ENCODE assay signal across 8 cellular contexts in genomic region chr16:31113420-31114124, GRCh38. TPM values are rescaled to one million over a fixed set of nuclear protein-coding genes. Genes with fewer than 3 reads are reported as not detected.
DNase-seq lines count a peak whose midpoint lies in the region; ATAC-seq and TF ChIP-seq lines count a peak whose summit lies in the region.

No MANE protein-coding gene starts in this region.

- H3K4me1 ChIP-seq in heart left ventricle (peaks cover 4 to 61% (median 36%) of the 10 kb centered on the region in 12 donors), liver (ENCODE audit: control insufficient read depth in 4 of 4, insufficient read depth in 4 of 4, low read length in 3 of 4) (peaks cover 29 to 67% (median 48%) of the 10 kb centered on the region in 4 donors)

- ATAC-seq in heart left ventricle (peak in 1 of 4 donors; percentile 30), left cardiac atrium (no peak)

- peak overlapping the region; percentile 19 for H3K4me3 Mint-ChIP-seq in activated T-helper 1 cell treated with anti-CD3 and anti-CD28 coated beads, Interleukin-12 subunit alpha, Interleukin-12 subunit beta, Interleukin-2, Interleukin-4 antibody, amounts not matched to agents 30 ng/mL and 10 ng/mL and 1 ng/mL, durations not matched to agents 14 hours and 24 hours and 36 hours
- H3K4me3 Mint-ChIP-seq in type B pancreatic cell, result peak overlapping the region; percentile 58

- TF ChIP-seq POLR2A in heart left ventricle (IDR thresholded peaks at IDR 0.05), result no peak

- H3K4me3 ChIP-seq in heart left ventricle (peak overlapping the region in 1 of 12 donors; percentile 15), liver (ENCODE audit: low read depth in 1 of 3, low read length in 3 of 3) (no peak overlapping the region)

- H3K9me3 ChIP-seq in heart left ventricle (no peaks in the 10 kb centered on the region), liver (ENCODE audit: control insufficient read depth in 4 of 4, low read length in 3 of 4) (no peaks in the 10 kb centered on the region)

- 53 to 63% (median 59%) methylated on average over 2 of the region's 2 CpGs for WGBS in heart left ventricle, 4 donors
- 26% methylated on average over 2 of the region's 2 CpGs for WGBS in liver

- no peak for TF ChIP-seq CTCF in heart left ventricle (IDR thresholded peaks at IDR 0.05)
- no peak for TF ChIP-seq CTCF in liver (IDR thresholded peaks at IDR 0.05; ENCODE audit: low read depth, low read length, missing input control)
- no peak for TF ChIP-seq CTCF in type B pancreatic cell (conservative IDR thresholded peaks at IDR 0.05)

- DNase-seq in heart left ventricle (no peak), left cardiac atrium (no peak), type B pancreatic cell (ENCODE audit: extremely low spot score, unreplicated experiment) (no peak), HCEC 1CT (no peak), GM19240 (ENCODE audit: insufficient read length, low spot score) (no peak), NCI-H1092 (lab: John Stamatoyannopoulos, UW) (no peak)
- DNase-seq in activated T-helper 1 cell treated with anti-CD3 and anti-CD28 coated beads, Interleukin-12 subunit alpha, Interleukin-12 subunit beta, Interleukin-2, Interleukin-4 antibody, amounts not matched to agents 30 ng/mL and 10 ng/mL and 1 ng/mL, durations not matched to agents 14 hours and 24 hours and 36 hours (ENCODE audit: low spot score), result no peak

- no peaks in the 10 kb centered on the region for H3K27me3 Mint-ChIP-seq in activated T-helper 1 cell treated with anti-CD3 and anti-CD28 coated beads, Interleukin-12 subunit alpha, Interleukin-12 subunit beta, Interleukin-2, Interleukin-4 antibody, amounts not matched to agents 30 ng/mL and 10 ng/mL and 1 ng/mL, durations not matched to agents 14 hours and 24 hours and 36 hours (ENCODE audit: insufficient read depth)
- no peaks in the 10 kb centered on the region for H3K27me3 Mint-ChIP-seq in type B pancreatic cell

- H3K27me3 ChIP-seq in heart left ventricle (no peaks in the 10 kb centered on the region), liver (ENCODE audit: control insufficient read depth in 4 of 4, insufficient read depth in 4 of 4, low read length in 3 of 4) (no peaks in the 10 kb centered on the region)

- peaks cover 23% of the 10 kb centered on the region for H3K36me3 Mint-ChIP-seq in activated T-helper 1 cell treated with anti-CD3 and anti-CD28 coated beads, Interleukin-12 subunit alpha, Interleukin-12 subunit beta, Interleukin-2, Interleukin-4 antibody, amounts not matched to agents 30 ng/mL and 10 ng/mL and 1 ng/mL, durations not matched to agents 14 hours and 24 hours and 36 hours (ENCODE audit: low read depth)
- H3K36me3 Mint-ChIP-seq in type B pancreatic cell, result peaks cover 11% of the 10 kb centered on the region

- no peaks in the 10 kb centered on the region for H3K9me3 Mint-ChIP-seq in activated T-helper 1 cell treated with anti-CD3 and anti-CD28 coated beads, Interleukin-12 subunit alpha, Interleukin-12 subunit beta, Interleukin-2, Interleukin-4 antibody, amounts not matched to agents 30 ng/mL and 10 ng/mL and 1 ng/mL, durations not matched to agents 14 hours and 24 hours and 36 hours
- H3K9me3 Mint-ChIP-seq in type B pancreatic cell, result no peaks in the 10 kb centered on the region

- intact Hi-C loops in heart left ventricle (cut with DNase I) (loop anchor here in 2 of 10 donors (10.0 kb wide), 1 partner anchor 331 kb away; the partner anchor contains the start of gene ZNF843 (in 2 of the 2)), left cardiac atrium (cut with DNase I) (no loop called here)
- intact Hi-C loops in activated T-helper 1 cell treated with anti-CD3 and anti-CD28 coated beads, Interleukin-12 subunit alpha, Interleukin-12 subunit beta, Interleukin-2, Interleukin-4 antibody, amounts not matched to agents 30 ng/mL and 10 ng/mL and 1 ng/mL, durations not matched to agents 14 hours and 24 hours and 36 hours (cut with micrococcal nuclease), result no loop called here

- peak overlapping the region in 1 of 2 donors; percentile 22 for H3K9ac ChIP-seq in liver (ENCODE audit: low read depth in 1 of 2, low read length in 2 of 2)

- peak overlapping the region; percentile 67 to 96 (median 82) for H3K27ac ChIP-seq in heart left ventricle
- peak overlapping the region; percentile 67 to 84 for H3K27ac ChIP-seq in liver (ENCODE audit: low read depth in 1 of 2, low read length in 2 of 2)

- peak overlapping the region; percentile 57 for H3K27ac Mint-ChIP-seq in activated T-helper 1 cell treated with anti-CD3 and anti-CD28 coated beads, Interleukin-12 subunit alpha, Interleukin-12 subunit beta, Interleukin-2, Interleukin-4 antibody, amounts not matched to agents 30 ng/mL and 10 ng/mL and 1 ng/mL, durations not matched to agents 14 hours and 24 hours and 36 hours
- H3K27ac Mint-ChIP-seq in type B pancreatic cell, result peak overlapping the region; percentile 62

- H3K36me3 ChIP-seq in heart left ventricle (peaks cover 0 to 40% (median 32%) of the 10 kb centered on the region in 9 donors), liver (ENCODE audit: control insufficient read depth in 4 of 4, insufficient read depth in 3 of 4, low read depth in 1 of 4, low read length in 3 of 4) (peaks cover 0 to 10% (median 6%) of the 10 kb centered on the region in 4 donors)

- peaks cover 23% of the 10 kb centered on the region for H3K4me1 Mint-ChIP-seq in activated T-helper 1 cell treated with anti-CD3 and anti-CD28 coated beads, Interleukin-12 subunit alpha, Interleukin-12 subunit beta, Interleukin-2, Interleukin-4 antibody, amounts not matched to agents 30 ng/mL and 10 ng/mL and 1 ng/mL, durations not matched to agents 14 hours and 24 hours and 36 hours (ENCODE audit: low read depth)
- H3K4me1 Mint-ChIP-seq in type B pancreatic cell (ENCODE audit: unreplicated experiment), result peaks cover 4% of the 10 kb centered on the region

- peak in 1 of 2 donors; percentile 11 for TF ChIP-seq RAD21 in liver (IDR thresholded peaks at IDR 0.05)

TF ChIP-seq in liver, 16 proteins besides CTCF, POLR2A, EP300 and RAD21 (continues in another document):
- TF ChIP-seq GABPA (IDR thresholded peaks at IDR 0.05 in 1 of 2, conservative IDR thresholded peaks at IDR 0.05 in 1 of 2) (peak in 1 of 2 donors; percentile 72), FOXA1 (IDR thresholded peaks at IDR 0.05) (no peak), HNF4G (IDR thresholded peaks at IDR 0.05) (no peak), EGR1 (IDR thresholded peaks at IDR 0.05; ENCODE audit: low read depth in 2 of 2) (peak in 1 of 2 donors; percentile 36), HNF4A (conservative IDR thresholded peaks at IDR 0.05) (peak; percentile 42 to 51), YY1 (IDR thresholded peaks at IDR 0.05) (no peak)

RNA-seq across cellular contexts. Expression of gene KAT8, which starts 3.9 kb away (rescaled TPM):
- 10 to 100 TPM; 52.8 to 79.8 (median 64.7) TPM for total RNA-seq in heart left ventricle
- 10 to 100 TPM; 56.7 to 83.2 TPM for polyA plus RNA-seq in heart left ventricle
- 10 to 100 TPM; 57.3 to 74.1 TPM for total RNA-seq in left cardiac atrium
- total RNA-seq in activated T-helper 1 cell treated with anti-CD3 and anti-CD28 coated beads, Interleukin-12 subunit alpha, Interleukin-12 subunit beta, Interleukin-2, Interleukin-4 antibody, amounts not matched to agents 30 ng/mL and 10 ng/mL and 1 ng/mL, durations not matched to agents 14 hours and 24 hours and 36 hours, result 55.4 and 58.2 TPM in 2 replicates
- total RNA-seq in liver, result 10 to 100 TPM; 20.9 to 37.4 TPM
- 10 to 100 TPM; 15.9 to 18.3 TPM for polyA plus RNA-seq in liver
- 54.4 and 70.3 TPM in 2 replicates for total RNA-seq in type B pancreatic cell (ENCODE audit: low replicate concordance)

RNA-seq across cellular contexts. Expression of gene BCKDK, which starts 5.4 kb away (rescaled TPM):
- total RNA-seq in heart left ventricle, result 100 to 1,000 TPM in 2 of 9 donors, 10 to 100 TPM in 7; 61.9 to 134 (median 70.0) TPM
- polyA plus RNA-seq in heart left ventricle, result 10 to 100 TPM; 42.6 to 57.4 TPM
- 10 to 100 TPM; 43.4 to 46.4 TPM for total RNA-seq in left cardiac atrium
- 43.6 and 44.8 TPM in 2 replicates for total RNA-seq in activated T-helper 1 cell treated with anti-CD3 and anti-CD28 coated beads, Interleukin-12 subunit alpha, Interleukin-12 subunit beta, Interleukin-2, Interleukin-4 antibody, amounts not matched to agents 30 ng/mL and 10 ng/mL and 1 ng/mL, durations not matched to agents 14 hours and 24 hours and 36 hours
- total RNA-seq in liver, result 10 to 100 TPM; 10.0 to 29.5 TPM
- polyA plus RNA-seq in liver, result 10 to 100 TPM; 40.2 to 41.6 TPM
- total RNA-seq in type B pancreatic cell (ENCODE audit: low replicate concordance), result 38.5 and 44.5 TPM in 2 replicates

RNA-seq across cellular contexts. Expression of gene VKORC1, which starts 19.0 kb away (rescaled TPM):
- total RNA-seq in heart left ventricle (10 to 100 TPM; 25.9 to 63.1 (median 42.0) TPM), left cardiac atrium (10 to 100 TPM; 47.1 to 53.2 TPM), liver (100 to 1,000 TPM in 1 of 2 donors, 10 to 100 TPM in 1; 29.9 to 166 TPM), type B pancreatic cell (ENCODE audit: low replicate concordance) (70.1 and 78.9 TPM in 2 replicates)
- polyA plus RNA-seq in heart left ventricle (100 to 1,000 TPM in 1 of 2 donors, 10 to 100 TPM in 1; 40.2 to 134 TPM), liver (100 to 1,000 TPM; 360 to 519 TPM)
- 47.3 and 53.0 TPM in 2 replicates for total RNA-seq in activated T-helper 1 cell treated with anti-CD3 and anti-CD28 coated beads, Interleukin-12 subunit alpha, Interleukin-12 subunit beta, Interleukin-2, Interleukin-4 antibody, amounts not matched to agents 30 ng/mL and 10 ng/mL and 1 ng/mL, durations not matched to agents 14 hours and 24 hours and 36 hours

RNA-seq across cellular contexts. Expression of gene PRSS8, which starts 22.0 kb away (rescaled TPM):
- total RNA-seq in heart left ventricle, result under 1 TPM in 4 of 9 donors, not detected in 5; 0.17 to 0.44 (median 0.39) TPM
- under 1 TPM; 0.17 to 0.23 TPM for polyA plus RNA-seq in heart left ventricle
- under 1 TPM in 1 of 2 donors, not detected in 1; 0.21 TPM for total RNA-seq in left cardiac atrium
- total RNA-seq in activated T-helper 1 cell treated with anti-CD3 and anti-CD28 coated beads, Interleukin-12 subunit alpha, Interleukin-12 subunit beta, Interleukin-2, Interleukin-4 antibody, amounts not matched to agents 30 ng/mL and 10 ng/mL and 1 ng/mL, durations not matched to agents 14 hours and 24 hours and 36 hours, result not detected in 2 replicates
- total RNA-seq in liver, result 1 to 10 TPM; 1.1 to 8.3 TPM
- polyA plus RNA-seq in liver, result 10 to 100 TPM in 1 of 2 donors, 1 to 10 TPM in 1; 8.5 to 50.1 TPM
- 84.7 and 205 TPM in 2 replicates for total RNA-seq in type B pancreatic cell (ENCODE audit: low replicate concordance)

RNA-seq across cellular contexts. Expression of gene PRSS53, which starts 24.8 kb away (rescaled TPM):
- total RNA-seq in heart left ventricle (1 to 10 TPM in 1 of 9 donors, under 1 TPM in 8; 0.16 to 1.4 (median 0.44) TPM), left cardiac atrium (1 to 10 TPM in 1 of 2 donors, under 1 TPM in 1; 0.71 to 1.1 TPM), liver (10 to 100 TPM in 1 of 2 donors, under 1 TPM in 1; 0.51 to 14.5 TPM), type B pancreatic cell (ENCODE audit: low replicate concordance) (3.5 and 5.1 TPM in 2 replicates)
- polyA plus RNA-seq in heart left ventricle (under 1 TPM; 0.80 to 0.84 TPM), liver (1 to 10 TPM; 1.6 to 4.4 TPM)
- total RNA-seq in activated T-helper 1 cell treated with anti-CD3 and anti-CD28 coated beads, Interleukin-12 subunit alpha, Interleukin-12 subunit beta, Interleukin-2, Interleukin-4 antibody, amounts not matched to agents 30 ng/mL and 10 ng/mL and 1 ng/mL, durations not matched to agents 14 hours and 24 hours and 36 hours, result 3.1 and 4.7 TPM in 2 replicates
